In the genomic region with DNA sequence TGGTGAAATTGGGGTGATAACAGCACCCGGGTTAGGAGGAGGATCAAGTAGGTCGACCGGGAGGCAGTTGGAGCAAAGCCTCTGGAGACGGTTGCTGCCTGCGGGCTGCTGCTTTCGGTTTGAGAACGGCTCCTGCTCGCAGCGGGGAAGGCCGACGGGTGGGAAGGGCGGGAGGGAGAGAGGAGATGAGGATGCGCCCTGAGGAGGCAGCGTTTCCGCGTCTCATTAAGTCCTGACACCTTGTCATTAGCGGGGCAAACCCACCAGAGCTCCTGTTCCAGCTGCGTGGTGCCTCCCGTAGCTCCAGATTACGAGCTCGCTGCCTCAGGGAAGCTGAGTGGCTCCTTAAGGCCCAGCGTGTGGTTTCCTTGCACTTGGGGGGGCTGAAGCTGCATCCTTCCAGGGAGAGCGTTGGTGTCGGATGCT, we compare ENCODE assay signal across 15 cellular contexts. TPM values are rescaled to one million over a fixed set of nuclear protein-coding genes. Genes with fewer than 3 reads are reported as not detected.
DNase-seq lines count a peak whose midpoint lies in the region; ATAC-seq, FAIRE-seq and TF ChIP-seq lines count a peak whose summit lies in the region.
"Had no signal": no experiment of that assay in that cellular context is flagged by ENCODE, and none has a peak within 500 bp of the region (broad histone marks: within the 10 kb centered on the region; RNA-seq: fewer than 3 reads in every experiment).

No MANE protein-coding gene starts in this region.

- H3K4me1 ChIP-seq in HEK293 (ENCODE audit: control insufficient read depth, insufficient read depth, low read length) (no peaks in the 10 kb centered on the region), keratinocyte (ENCODE audit: control insufficient read depth, extremely low read depth, insufficient read depth, low read length) (no peaks in the 10 kb centered on the region), spleen (peaks cover 0 to 10% (median 0%) of the 10 kb centered on the region in 6 donors)
- H3K4me1 ChIP-seq: SJSA1 had no signal

- intact Hi-C loops in spleen (cut with DNase I; ENCODE audit: low total_unique reads) = no loop called here

- TF ChIP-seq POLR2A in spleen (IDR thresholded peaks at IDR 0.05) (no peak), GM18505 (IDR thresholded peaks at IDR 0.05; ENCODE audit: borderline replicate concordance, extremely low read depth, insufficient read depth, insufficient read length) (no peak)

- dilution Hi-C loops in keratinocyte (cut with MboI; ENCODE audit: extremely low pct_ligation_motif_present, low sequenced_read_pairs) = loop anchor here (10.0 kb wide), 1 partner anchor 50 kb away; no protein-coding TSS in a partner anchor

- POLR2A ChIA-PET in HEK293 (lab: Yijun Ruan, JAX) = no interaction called here

- ATAC-seq in GM18505 (IDR thresholded peaks at IDR 0.05; ENCODE audit: unreplicated experiment) = no peak
- ATAC-seq: GM12878 had no signal

- DNase-seq in choroid plexus epithelial cell (ENCODE audit: low read depth) (peak; percentile 39), keratinocyte (ENCODE audit: low read depth, low spot score) (no peak), spleen (no peak), DMS153 (lab: John Stamatoyannopoulos, UW) (no peak), NOMO-1 treated with DMSO at 0.1 percent for 48 hours (lab: John Stamatoyannopoulos, UW; ENCODE audit: unreplicated experiment) (no peak), NCI-H2029 (lab: John Stamatoyannopoulos, UW) (no peak)
- DNase-seq: NCI-H748 treated with DMSO at 0.1 percent for 48 hours, WERI-Rb-1 had no signal

- no peak overlapping the region for H3K9ac ChIP-seq in keratinocyte (ENCODE audit: control insufficient read depth, extremely low read depth, insufficient read depth, low read length)

- H3K36me3 ChIP-seq in HEK293 (ENCODE audit: control insufficient read depth in 2 of 2, insufficient read depth in 1 of 2, low read length in 2 of 2) (no peaks in the 10 kb centered on the region), keratinocyte (ENCODE audit: control insufficient read depth in 2 of 2, extremely low read depth in 1 of 2, insufficient read depth in 2 of 2, low read length in 2 of 2) (no peaks in the 10 kb centered on the region), spleen (no peaks in the 10 kb centered on the region)
- H3K36me3 ChIP-seq: SJSA1, WERI-Rb-1 had no signal

- WGBS in spleen, 5 donors = 46 to 72% (median 56%) methylated on average over 22 to 24 of the region's 24 CpGs

- H3K27ac ChIP-seq in HEK293 (ENCODE audit: extremely low read depth, low read depth, low read length) (no peak overlapping the region), keratinocyte (ENCODE audit: control insufficient read depth, insufficient read depth, low read length) (no peak overlapping the region), spleen (no peak overlapping the region)
- H3K27ac ChIP-seq: HL-60, SJSA1, WERI-Rb-1 had no signal

- no peaks in the 10 kb centered on the region for H4K20me1 ChIP-seq in keratinocyte (ENCODE audit: control insufficient read depth, extremely low read depth, insufficient read depth, low read length)

- H3K9me1 ChIP-seq in keratinocyte (ENCODE audit: control insufficient read depth, extremely low read depth, insufficient read depth, low read length) = no peaks in the 10 kb centered on the region

- H2AFZ ChIP-seq in keratinocyte (ENCODE audit: control insufficient read depth, low read length) = peak overlapping the region; percentile 69

- H3K9me3 ChIP-seq in HEK293 (ENCODE audit: control insufficient read depth, insufficient read depth, low read depth, low read length) (no peaks in the 10 kb centered on the region), keratinocyte (ENCODE audit: control insufficient read depth, low read depth, low read length) (no peaks in the 10 kb centered on the region), spleen (no peaks in the 10 kb centered on the region)
- H3K9me3 ChIP-seq: SJSA1 had no signal

- no peaks in the 10 kb centered on the region for H3K79me2 ChIP-seq in keratinocyte (ENCODE audit: control insufficient read depth, insufficient read depth, low read length)

- H3K27me3 ChIP-seq in keratinocyte (ENCODE audit: control insufficient read depth, extremely low read depth, insufficient read depth, low read length) = peaks cover 18% of the 10 kb centered on the region
- H3K27me3 ChIP-seq in spleen (replicated peaks in 1 of 7) = peaks cover 0 to 46% (median 0%) of the 10 kb centered on the region in 7 donors
- H3K27me3 ChIP-seq: SJSA1 had no signal

- TF ChIP-seq CTCF in HEK293 (tag by site-specific recombination; IDR thresholded peaks at IDR 0.05) (no peak), choroid plexus epithelial cell (conservative IDR thresholded peaks at IDR 0.05; ENCODE audit: low read depth, low read length) (no peak), keratinocyte (optimal IDR thresholded peaks at IDR 0.05 in 1 of 3, IDR thresholded peaks at IDR 0.05 in 1 of 3, conservative IDR thresholded peaks at IDR 0.05 in 1 of 3; ENCODE audit: extremely low read depth in 1 of 3, insufficient read depth in 2 of 3, low read length in 3 of 3) (no peak), spleen (IDR thresholded peaks at IDR 0.05 in 8 of 11, conservative IDR thresholded peaks at IDR 0.05 in 3 of 11) (no peak)

- FAIRE-seq in keratinocyte (lab: Jason Lieb, UNC) = no peak
- FAIRE-seq: D721Med, GM12878 had no signal

- H3K4me3 ChIP-seq in HEK293 (ENCODE audit: low read depth, low read length) (no peak overlapping the region), choroid plexus epithelial cell (ENCODE audit: low read depth, low read length) (peak overlapping the region; percentile 55), keratinocyte (ENCODE audit: control insufficient read depth in 2 of 3, extremely low read depth in 1 of 3, insufficient read depth in 2 of 3, low read depth in 1 of 3, low read length in 3 of 3) (peak overlapping the region; percentile 14 to 38 (median 25)), spleen (peak overlapping the region in 6 of 8 donors; percentile 3 to 55 (median 21))
- H3K4me3 ChIP-seq: GM12878, SJSA1 had no signal

- CTCF ChIA-PET in HEK293 (lab: Yijun Ruan, JAX) = no interaction called here

- peak overlapping the region; percentile 58 for H3K4me2 ChIP-seq in keratinocyte (ENCODE audit: control insufficient read depth, extremely low read depth, insufficient read depth, low read depth, low read length)

TF ChIP-seq in HEK293, 187 proteins besides CTCF, POLR2A, EP300 and RAD21:
- TF ChIP-seq MEIS1 (CRISPR knock-in tag; IDR thresholded peaks at IDR 0.05; ENCODE audit: borderline replicate concordance) (no peak), ZNF677 (tag by site-specific recombination; IDR thresholded peaks at IDR 0.05) (no peak), ZFP3 (tag by site-specific recombination; IDR thresholded peaks at IDR 0.05; ENCODE audit: low read depth) (no peak), ZFP41 (tag by site-specific recombination; IDR thresholded peaks at IDR 0.05; ENCODE audit: borderline replicate concordance) (no peak), ZNF623 (tag by site-specific recombination; IDR thresholded peaks at IDR 0.05) (no peak), OSR2 (tag by site-specific recombination; IDR thresholded peaks at IDR 0.05) (no peak), SALL2 (tag by site-specific recombination; IDR thresholded peaks at IDR 0.05; ENCODE audit: borderline replicate concordance) (no peak), ZIC2 (tag by site-specific recombination; IDR thresholded peaks at IDR 0.05) (peak; percentile 56), SCRT1 (tag by site-specific recombination; IDR thresholded peaks at IDR 0.05; ENCODE audit: borderline replicate concordance) (no peak), GLIS1 (tag by site-specific recombination; IDR thresholded peaks at IDR 0.05) (peak; percentile 32; the same call in 1 of the 2 replicates), ZNF768 (tag by site-specific recombination; IDR thresholded peaks at IDR 0.05) (no peak), ZNF335 (tag by site-specific recombination; conservative IDR thresholded peaks at IDR 0.05) (no peak), ZNF514 (tag by site-specific recombination; IDR thresholded peaks at IDR 0.05) (no peak)
- TF ChIP-seq, protein P1, sequence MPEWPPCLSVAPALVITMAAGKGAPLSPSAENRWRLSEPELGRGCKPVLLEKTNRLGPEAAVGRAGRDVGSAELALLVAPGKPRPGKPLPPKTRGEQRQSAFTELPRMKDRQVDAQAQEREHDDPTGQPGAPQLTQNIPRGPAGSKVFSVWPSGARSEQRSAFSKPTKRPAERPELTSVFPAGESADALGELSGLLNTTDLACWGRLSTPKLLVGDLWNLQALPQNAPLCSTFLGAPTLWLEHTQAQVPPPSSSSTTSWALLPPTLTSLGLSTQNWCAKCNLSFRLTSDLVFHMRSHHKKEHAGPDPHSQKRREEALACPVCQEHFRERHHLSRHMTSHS (tag by site-specific recombination; IDR thresholded peaks at IDR 0.05) = no peak

RNA-seq across cellular contexts. Expression of a gene that starts 52.0 kb away (rescaled TPM):
- polyA plus RNA-seq in keratinocyte = 0.55 to 1.00 TPM (median 0.94 TPM) in 3 replicates
- polyA plus RNA-seq in keratinocyte (2011; ENCODE audit: low read depth) = 0.24 TPM
- 0.78 and 0.83 TPM in 2 replicates for polyA plus RNA-seq in keratinocyte (2011; cell fraction: cytosol; rRNA removed)
- polyA plus RNA-seq in keratinocyte (2011; cell fraction: nucleus; rRNA removed) = 0.89 and 1.4 TPM in 2 replicates
- polyA plus RNA-seq in keratinocyte (2012; ENCODE audit: low replicate concordance) = 0.16 and 1.0 TPM in 2 replicates
- polyA minus RNA-seq in keratinocyte = 0.54 TPM in 1 of 3 replicates, not detected in the others
- polyA minus RNA-seq in keratinocyte (2011; cell fraction: cytosol; rRNA and poly(A)+ RNA removed) = not detected
- 0.63 and 0.70 TPM in 2 replicates for polyA minus RNA-seq in keratinocyte (2011; cell fraction: nucleus; rRNA and poly(A)+ RNA removed)
- total RNA-seq in spleen = 1 to 10 TPM in 1 of 7 donors, under 1 TPM in 5, not detected in 1; 0.09 to 1.1 (median 0.45) TPM
- polyA plus RNA-seq in spleen = under 1 TPM in 2 of 3 donors, not detected in 1; 0.03 to 0.08 TPM
- total RNA-seq: activated T-helper 1 cell treated with anti-CD3 and anti-CD28 coated beads, Interleukin-12 subunit alpha, Interleukin-12 subunit beta, Interleukin-2, Interleukin-4 antibody, amounts not matched to agents 30 ng/mL and 10 ng/mL and 1 ng/mL, durations not matched to agents 14 hours and 24 hours and 36 hours; GM12878 had no signal
